ENCODE assay signal across 10 cellular contexts in genomic region chr20:23116301-23117089, GRCh38. TPM values are rescaled to one million over a fixed set of nuclear protein-coding genes. Genes with fewer than 3 reads are reported as not detected.
DNase-seq lines count a peak whose midpoint lies in the region; ATAC-seq, FAIRE-seq and TF ChIP-seq lines count a peak whose summit lies in the region.
"Had no signal": no experiment of that assay in that cellular context is flagged by ENCODE, and none has a peak within 500 bp of the region (broad histone marks: within the 10 kb centered on the region; RNA-seq: fewer than 3 reads in every experiment).

No MANE protein-coding gene starts in this region.

- H4K20me1 ChIP-seq in HepG2 (ENCODE audit: insufficient read depth, low read length) = no peaks in the 10 kb centered on the region

- in situ Hi-C loops in HepG2 (cut with HindIII; ENCODE audit: extremely low pct_ligation_motif_present, low pct_unique_long_range_greater_than_20kb) = no loop called here

- no peaks in the 10 kb centered on the region for H3K79me2 ChIP-seq in HepG2 (ENCODE audit: insufficient read depth, low read length)

- H3K27me3 ChIP-seq in HepG2 (ENCODE audit: control insufficient read depth in 1 of 2, insufficient read depth in 2 of 2, low read length in 2 of 2) (peaks cover 9 to 33% of the 10 kb centered on the region in 2 experiments; a peak in 4 of 5 replicates), right lobe of liver (no peaks in the 10 kb centered on the region), upper lobe of right lung (no peaks in the 10 kb centered on the region), colonic mucosa (no peaks in the 10 kb centered on the region)

- H3K36me3 ChIP-seq in HepG2 (replicated peaks in 1 of 2; ENCODE audit: control insufficient read depth in 1 of 2, insufficient read depth in 2 of 2, low read length in 2 of 2) (no peaks in the 10 kb centered on the region), right lobe of liver (no peaks in the 10 kb centered on the region), upper lobe of right lung (no peaks in the 10 kb centered on the region), colonic mucosa (no peaks in the 10 kb centered on the region)

- BruUV-seq in HepG2 (replicated peaks; lab: Mats Ljungman, UMichigan) = no TSS peak

- H3K27ac ChIP-seq in HepG2 (ENCODE audit: extremely low read length, insufficient read depth, low read length) = no peak overlapping the region
- H3K27ac ChIP-seq in right lobe of liver = no peak overlapping the region
- H3K27ac ChIP-seq in upper lobe of right lung = no peak overlapping the region
- H3K27ac ChIP-seq in colonic mucosa = no peak overlapping the region

- no peak for TF ChIP-seq RAD21 in HepG2 (CRISPR knock-in tag; IDR thresholded peaks at IDR 0.05)

- CTCF ChIA-PET in HepG2 (lab: Yijun Ruan, JAX; ENCODE audit: low intra/inter-chr PET ratio, low total read pairs) = no interaction called here

- no peak for TF ChIP-seq POLR2A in HepG2 (IDR thresholded peaks at IDR 0.05; ENCODE audit: insufficient read depth in 1 of 2, low read depth in 2 of 2, low read length in 2 of 2)
- TF ChIP-seq POLR2A in right lobe of liver (IDR thresholded peaks at IDR 0.05) = no peak

- FAIRE-seq in HepG2 (lab: Jason Lieb, UNC) = no peak

- DNase-seq in HepG2 (ENCODE audit: low spot score) (peak; percentile 25), right lobe of liver (no peak), RPMI7951 (ENCODE audit: low read depth) (peak; percentile 87), fibroblast of pulmonary artery (ENCODE audit: low read depth) (peak; percentile 33), upper lobe of right lung (peak; percentile 40), colonic mucosa (no peak)
- DNase-seq in stimulated activated CD4-positive, alpha-beta T cell treated with anti-CD3 and anti-CD28 coated beads, Interleukin-4, amount 100 ng/mL, for 4 hours = no peak

- peak; percentile 68 for ATAC-seq in HepG2
- ATAC-seq in right lobe of liver = no peak
- no peak for ATAC-seq in upper lobe of right lung
- no peak for ATAC-seq in HG02970 (IDR thresholded peaks at IDR 0.05; ENCODE audit: low FRiP score, unreplicated experiment)
- ATAC-seq: Panc1 had no signal

- TF ChIP-seq CTCF in HepG2 (CRISPR knock-in tag; IDR thresholded peaks at IDR 0.05) (no peak), right lobe of liver (IDR thresholded peaks at IDR 0.05) (no peak), fibroblast of pulmonary artery (IDR thresholded peaks at IDR 0.05; ENCODE audit: low read length, missing control alignments) (no peak), upper lobe of right lung (IDR thresholded peaks at IDR 0.05) (no peak), colonic mucosa (IDR thresholded peaks at IDR 0.05) (no peak)

- H3K4me3 ChIP-seq in HepG2 (replicated peaks in 1 of 3; ENCODE audit: insufficient read depth in 1 of 3, low read depth in 2 of 3, low read length in 3 of 3) (no peak overlapping the region), right lobe of liver (no peak overlapping the region), fibroblast of pulmonary artery (replicated peaks; ENCODE audit: low read depth, low read length) (no peak overlapping the region), upper lobe of right lung (no peak overlapping the region), colonic mucosa (no peak overlapping the region)

- no peak for TF ChIP-seq EP300 in HepG2 (IDR thresholded peaks at IDR 0.05; ENCODE audit: low read depth in 2 of 2, low read length in 2 of 2)
- no peak for TF ChIP-seq EP300 in HepG2 (CRISPR knock-in tag; IDR thresholded peaks at IDR 0.05; ENCODE audit: borderline replicate concordance)

- intact Hi-C loops in HepG2 (cut with micrococcal nuclease; ENCODE audit: unreplicated experiment) (no loop called here), right lobe of liver (cut with DNase I) (no loop called here), upper lobe of right lung (cut with DNase I) (no loop called here), colonic mucosa (cut with DNase I) (no loop called here)

- no peaks in the 10 kb centered on the region for H3K4me1 ChIP-seq in HepG2 (ENCODE audit: insufficient read depth, low read length)
- H3K4me1 ChIP-seq in right lobe of liver = no peaks in the 10 kb centered on the region
- peaks cover 30% of the 10 kb centered on the region for H3K4me1 ChIP-seq in upper lobe of right lung
- H3K4me1 ChIP-seq in colonic mucosa = no peaks in the 10 kb centered on the region

- no peak overlapping the region for H3K4me2 ChIP-seq in HepG2 (ENCODE audit: low read depth, low read length)

- 31% methylated on average over 10 of the region's 10 CpGs for WGBS in HepG2 (ENCODE audit: low lambda C conversion rate)
- WGBS in right lobe of liver (ENCODE audit: insufficient coverage, low coverage, low lambda C conversion rate, missing lambda C conversion rate) = 47% methylated on average over 7 of the region's 10 CpGs

- no peak overlapping the region for H2AFZ ChIP-seq in HepG2 (ENCODE audit: low read length)

- H3K9me3 ChIP-seq in HepG2 (ENCODE audit: low read length) = no peaks in the 10 kb centered on the region
- no peaks in the 10 kb centered on the region for H3K9me3 ChIP-seq in right lobe of liver
- H3K9me3 ChIP-seq in upper lobe of right lung = no peaks in the 10 kb centered on the region
- H3K9me3 ChIP-seq in colonic mucosa = no peaks in the 10 kb centered on the region

- POLR2A ChIA-PET in HepG2 (lab: Yijun Ruan, JAX) = no interaction called here

- no peak overlapping the region for H3K9ac ChIP-seq in HepG2 (ENCODE audit: insufficient read depth, low read depth, low read length)
- H3K9ac ChIP-seq in colonic mucosa (ENCODE audit: low read depth in 2 of 2, low read length in 2 of 2) = no peak overlapping the region

TF ChIP-seq in HepG2, 621 proteins besides CTCF, POLR2A, EP300 and RAD21:
- TF ChIP-seq FOSL2 (CRISPR knock-in tag; IDR thresholded peaks at IDR 0.05) = peak; percentile 80
- no peak for TF ChIP-seq ZNF512B (CRISPR knock-in tag; IDR thresholded peaks at IDR 0.05; ENCODE audit: borderline replicate concordance)
- TF ChIP-seq JUND (CRISPR knock-in tag; IDR thresholded peaks at IDR 0.05) = 0 out of 2 replicates have a peak, but pooled peaks have one; percentile 18

RNA-seq across cellular contexts. Expression of gene CD93, which starts 30.4 kb away (rescaled TPM):
- total RNA-seq in HepG2 (2016; rRNA removed; fragmentation: Illumina TruSeq; extraction: Trizol) (not detected in 2 replicates), right lobe of liver (10 to 100 TPM in 2 of 6 experiments, 1 to 10 TPM in 4; 3.9 to 21.5 (median 9.2) TPM), upper lobe of right lung (160 TPM), colonic mucosa (10 to 100 TPM in 1 of 2 donors, 1 to 10 TPM in 1; 5.3 to 20.3 TPM)
- total RNA-seq in HepG2 (2016; cell fraction: cytosol; rRNA removed; fragmentation: Illumina TruSeq; extraction: Trizol; ENCODE audit: low read depth) = not detected in 2 replicates
- total RNA-seq in HepG2 (2016; cell fraction: insoluble cytoplasmic fraction; rRNA removed; fragmentation: Illumina TruSeq; extraction: Trizol) = not detected in 2 replicates
- not detected in 2 replicates for total RNA-seq in HepG2 (2016; cell fraction: membrane; rRNA removed; fragmentation: Illumina TruSeq; extraction: Trizol)
- not detected in 2 replicates for total RNA-seq in HepG2 (2016; cell fraction: nucleus; rRNA removed; fragmentation: Illumina TruSeq; extraction: Trizol)
- polyA plus RNA-seq in HepG2 (2011; rRNA removed) = not detected in 2 replicates
- 0.01 TPM in 2 replicates for polyA plus RNA-seq in HepG2 (2011; cell fraction: cytosol; rRNA removed)
- polyA plus RNA-seq in HepG2 (2011; cell fraction: nucleus; rRNA removed) = not detected in 2 replicates
- not detected in 2 replicates for polyA plus RNA-seq in HepG2 (2012)
- polyA plus RNA-seq in HepG2 (2016; cell fraction: cytosol; fragmentation: Illumina TruSeq; extraction: Trizol; ENCODE audit: low read depth) = not detected in 2 replicates
- not detected in 2 replicates for polyA plus RNA-seq in HepG2 (2016; cell fraction: insoluble cytoplasmic fraction; fragmentation: Illumina TruSeq; extraction: Trizol; ENCODE audit: low read depth)
- not detected in 2 replicates for polyA plus RNA-seq in HepG2 (2016; cell fraction: membrane; fragmentation: Illumina TruSeq; extraction: Trizol; ENCODE audit: low read depth)
- polyA plus RNA-seq in HepG2 (2016; cell fraction: nucleus; fragmentation: Illumina TruSeq; extraction: Trizol; ENCODE audit: insufficient read depth, low read depth) = not detected in 2 replicates
- polyA minus RNA-seq in HepG2 (2011; rRNA and poly(A)+ RNA removed; ENCODE audit: low replicate concordance) = not detected in 2 replicates
- polyA minus RNA-seq in HepG2 (2011; cell fraction: cytosol; rRNA and poly(A)+ RNA removed) = not detected in 2 replicates
- polyA minus RNA-seq in HepG2 (2011; cell fraction: nucleus; rRNA and poly(A)+ RNA removed) = not detected in 2 replicates
- total RNA-seq in RPMI7951 (2014; rRNA removed; shearing (Covaris generic)) = under 0.01 TPM in 1 of 2 replicates, not detected in the other
- polyA plus RNA-seq: neural cell had no signal

Comparison
In these comparisons a context has a peak if more than half of its experiments do, and no peak if none do; other contexts are left out.
1. DNase-seq: peak in HepG2 (single experiment), RPMI7951 (single experiment), fibroblast of pulmonary artery (single experiment) and upper lobe of right lung (single experiment); none in right lobe of liver (0 of 3), stimulated activated CD4-positive, alpha-beta T cell treated with anti-CD3 and anti-CD28 coated beads, Interleukin-4, amount 100 ng/mL, for 4 hours (0 of 2) and colonic mucosa (single experiment).